In genomic region chr6:20213271-20213798, GRCh38 we compare ENCODE assay signal across 8 cellular contexts. TPM values are rescaled to one million over a fixed set of nuclear protein-coding genes. Genes with fewer than 3 reads are reported as not detected.
DNase-seq lines count a peak whose midpoint lies in the region; FAIRE-seq and TF ChIP-seq lines count a peak whose summit lies in the region.

No MANE protein-coding gene starts in this region.

- DNase-seq in SK-MEL-5 (ENCODE audit: low read depth, low spot score) (peak; percentile 32), esophagus muscularis mucosa (ENCODE audit: extremely low spot score) (no peak), retinal pigment epithelial cell (ENCODE audit: low read depth) (no peak), NCI-H748 (lab: John Stamatoyannopoulos, UW; ENCODE audit: unreplicated experiment) (no peak), DMS 273 (lab: John Stamatoyannopoulos, UW; ENCODE audit: unreplicated experiment) (no peak), GM12892 (ENCODE audit: insufficient read length) (no peak), OCI-LY7 (ENCODE audit: low spot score) (no peak)

- H3K4me2 ChIP-seq in OCI-LY7 (ENCODE audit: low read length): no peak overlapping the region

- peaks cover 11% of the 10 kb centered on the region for H3K4me1 ChIP-seq in HEK293 (ENCODE audit: control insufficient read depth, insufficient read depth, low read length)
- peaks cover 42 to 53% (median 48%) of the 10 kb centered on the region in 4 donors for H3K4me1 ChIP-seq in esophagus muscularis mucosa
- H3K4me1 ChIP-seq in OCI-LY7 (ENCODE audit: insufficient read depth, low read length, poor library complexity, severe bottlenecking): no peaks in the 10 kb centered on the region

- POLR2A ChIA-PET in HEK293 (lab: Yijun Ruan, JAX) (interaction anchor here (0.6 to 1.5 kb wide), 8 partner anchors 8 to 1685 kb away, joined by 3 to 8 read pairs (median 3); partner anchors contain the start of gene ID4), OCI-LY7 (lab: Charles Lee) (interaction anchor here (0.5 kb wide), 1 partner anchor 9 kb away, joined by 4 read pairs; no protein-coding TSS in a partner anchor)

- no TSS peak for BruUV-seq in OCI-LY7 (replicated peaks; lab: Mats Ljungman, UMichigan)

- TF ChIP-seq POLR2A in esophagus muscularis mucosa (IDR thresholded peaks at IDR 0.05; ENCODE audit: low read depth): no peak
- TF ChIP-seq POLR2A in GM12892 (IDR thresholded peaks at IDR 0.05; ENCODE audit: low read depth, low read length): no peak

- in situ Hi-C loops in SK-MEL-5 (cut with HindIII; ENCODE audit: low pct_unique_long_range_greater_than_20kb, low sequenced_read_pairs): no loop called here

- no peaks in the 10 kb centered on the region for H4K20me1 ChIP-seq in OCI-LY7 (ENCODE audit: insufficient read depth, low read length)

- no peak for TF ChIP-seq CTCF in HEK293 (tag by site-specific recombination; IDR thresholded peaks at IDR 0.05)
- TF ChIP-seq CTCF in esophagus muscularis mucosa (IDR thresholded peaks at IDR 0.05): no peak
- no peak for TF ChIP-seq CTCF in retinal pigment epithelial cell (conservative IDR thresholded peaks at IDR 0.05; ENCODE audit: low read depth, low read length)
- TF ChIP-seq CTCF in OCI-LY7 (conservative IDR thresholded peaks at IDR 0.05; ENCODE audit: low read length): no peak

- H3K27ac ChIP-seq in HEK293 (ENCODE audit: extremely low read depth, low read depth, low read length): peak overlapping the region; percentile 77
- H3K27ac ChIP-seq in esophagus muscularis mucosa (replicated peaks in 1 of 4): peak overlapping the region; percentile 86 to 93 (median 92)
- H3K27ac ChIP-seq in OCI-LY7 (ENCODE audit: low read depth, low read length, poor library complexity, severe bottlenecking): no peak overlapping the region

- 40% methylated on average over 9 of the region's 9 CpGs for WGBS in esophagus muscularis mucosa

- H3K9me3 ChIP-seq in HEK293 (ENCODE audit: control insufficient read depth, insufficient read depth, low read depth, low read length) (no peaks in the 10 kb centered on the region), esophagus muscularis mucosa (no peaks in the 10 kb centered on the region), OCI-LY7 (ENCODE audit: low read length) (no peaks in the 10 kb centered on the region)

- TF ChIP-seq EP300 in esophagus muscularis mucosa (IDR thresholded peaks at IDR 0.05): no peak

- H3K27me3 ChIP-seq in esophagus muscularis mucosa: no peaks in the 10 kb centered on the region

- intact Hi-C loops in esophagus muscularis mucosa (cut with DNase I): loop anchor here (5.0 kb wide), 3 partner anchors 41 to 189 kb away; partner anchors contain the start of gene E2F3
- intact Hi-C loops in OCI-LY7 (cut with micrococcal nuclease; ENCODE audit: unreplicated experiment): no loop called here

- FAIRE-seq in GM12892 (lab: Jason Lieb, UNC): no peak

- no peaks in the 10 kb centered on the region for H3K9me2 ChIP-seq in OCI-LY7 (ENCODE audit: insufficient read depth, low read length)

- no peak overlapping the region for H2AFZ ChIP-seq in OCI-LY7 (ENCODE audit: low read length)

- H3K4me3 ChIP-seq in HEK293 (ENCODE audit: low read depth, low read length) (peak overlapping the region; percentile 78), esophagus muscularis mucosa (peak overlapping the region; percentile 79 to 90 (median 86)), retinal pigment epithelial cell (ENCODE audit: low read length) (peak overlapping the region; percentile 68), OCI-LY7 (ENCODE audit: low read depth, low read length, poor library complexity, severe bottlenecking) (no peak overlapping the region)

- CTCF ChIA-PET in HEK293 (lab: Yijun Ruan, JAX): interaction anchor here (0.6 to 1.3 kb wide), 7 partner anchors 77 to 889 kb away, joined by 3 to 4 read pairs (median 4); no protein-coding TSS in a partner anchor
- CTCF ChIA-PET in OCI-LY7 (lab: Charles Lee; ENCODE audit: unreplicated experiment): no interaction called here

- no peaks in the 10 kb centered on the region for H3K79me2 ChIP-seq in OCI-LY7 (ENCODE audit: insufficient read depth, low read depth, low read length)

- H3K36me3 ChIP-seq in HEK293 (ENCODE audit: control insufficient read depth in 2 of 2, insufficient read depth in 1 of 2, low read length in 2 of 2) (no peaks in the 10 kb centered on the region), esophagus muscularis mucosa (no peaks in the 10 kb centered on the region), OCI-LY7 (ENCODE audit: insufficient read depth, low read length) (no peaks in the 10 kb centered on the region)

TF ChIP-seq in HEK293, 187 proteins besides CTCF, POLR2A, EP300 and RAD21:
- TF ChIP-seq ELK4 (IDR thresholded peaks at IDR 0.05; ENCODE audit: borderline replicate concordance, low read depth, low read length): no peak
- peak; percentile 4; the same call in 1 of the 2 replicates for TF ChIP-seq ZNF2 (tag by site-specific recombination; IDR thresholded peaks at IDR 0.05)
- no peak for TF ChIP-seq ZBTB11 (tag by site-specific recombination; conservative IDR thresholded peaks at IDR 0.05; ENCODE audit: low read depth)
- TF ChIP-seq ZNF558 (tag by site-specific recombination; IDR thresholded peaks at IDR 0.05): no peak
- peak; percentile 17; the same call in 1 of the 2 replicates for TF ChIP-seq EGR2 (tag by site-specific recombination; IDR thresholded peaks at IDR 0.05; ENCODE audit: low read depth)
- TF ChIP-seq ZNF621 (tag by site-specific recombination; IDR thresholded peaks at IDR 0.05): no peak
- TF ChIP-seq ZNF335 (tag by site-specific recombination; conservative IDR thresholded peaks at IDR 0.05): peak; percentile 89
- no peak for TF ChIP-seq TSHZ1 (tag by site-specific recombination; IDR thresholded peaks at IDR 0.05; ENCODE audit: borderline replicate concordance)
TF ChIP-seq in HEK293: peak in this region for 3.

RNA-seq across cellular contexts. Expression of gene MBOAT1, which starts 1.1 kb away (rescaled TPM):
- 27.8 and 30.2 TPM in 2 replicates for total RNA-seq in SK-MEL-5 (2014; rRNA removed; shearing (Covaris generic))
- 7.5 and 8.3 TPM in 2 replicates for polyA plus RNA-seq in SK-MEL-5 (2015; cell fraction: cytosol; rRNA removed)
- polyA plus RNA-seq in SK-MEL-5 (2015; cell fraction: nucleus; rRNA removed): 36.8 TPM in 2 replicates
- total RNA-seq in esophagus muscularis mucosa (1 to 10 TPM; 4.3 to 5.6 (median 4.7) TPM), OCI-LY7 (2022) (not detected in 2 replicates)
- polyA plus RNA-seq in GM12892 (2012; ENCODE audit: missing spikeins): 10.0 TPM
- total RNA-seq in OCI-LY7 (2014; rRNA removed; shearing (Covaris generic)): not detected in 2 replicates

Comparison
In these comparisons a context has a peak if more than half of its experiments do, and no peak if none do; other contexts are left out.
1. RNA of gene MBOAT1, which starts 1.1 kb away (total RNA-seq): 27.8 to 30.2 TPM in SK-MEL-5 and 4.3 to 5.6 TPM in esophagus muscularis mucosa; not detected in OCI-LY7; every median in the first group is over 4 times any median in the second.